17 cellular contexts compared by ENCODE assay signal in genomic region chr7:122161628-122162027, GRCh38. TPM values are rescaled to one million over a fixed set of nuclear protein-coding genes. Genes with fewer than 3 reads are reported as not detected.
DNase-seq lines count a peak whose midpoint lies in the region; ATAC-seq and TF ChIP-seq lines count a peak whose summit lies in the region.
"Had no signal": no experiment of that assay in that cellular context is flagged by ENCODE, and none has a peak within 500 bp of the region (broad histone marks: within the 10 kb centered on the region; RNA-seq: fewer than 3 reads in every experiment).

No MANE protein-coding gene starts in this region.

- intact Hi-C loops in left cardiac atrium (cut with DNase I), result no loop called here

- H3K4me2 ChIP-seq in osteoblast (ENCODE audit: insufficient read depth, low read length), result peak overlapping the region; percentile 14

- ATAC-seq in left cardiac atrium, result no peak
- ATAC-seq: HepG2 had no signal

- H3K9ac ChIP-seq in SK-N-MC (ENCODE audit: insufficient read length) (no peak overlapping the region), endodermal cell (ENCODE audit: extremely low read depth, low read length, poor library complexity, severe bottlenecking) (no peak overlapping the region)

- no peak overlapping the region for H3K27ac Mint-ChIP-seq in endodermal cell
- H3K27ac Mint-ChIP-seq: CD4-positive, CD25-positive, alpha-beta regulatory T cell had no signal

- no peaks in the 10 kb centered on the region for H3K27me3 ChIP-seq in osteoblast (ENCODE audit: insufficient read depth, low read length)
- H3K27me3 ChIP-seq in endodermal cell (ENCODE audit: control insufficient read depth, insufficient read depth, low read length, poor library complexity, severe bottlenecking), result no peaks in the 10 kb centered on the region

- H3K9me3 Mint-ChIP-seq in endodermal cell, result no peaks in the 10 kb centered on the region

- no peaks in the 10 kb centered on the region for H4K20me1 ChIP-seq in osteoblast (ENCODE audit: insufficient read depth, low read length)

- no peaks in the 10 kb centered on the region for H3K4me1 ChIP-seq in osteoblast (ENCODE audit: insufficient read depth, low read length)
- no peaks in the 10 kb centered on the region for H3K4me1 ChIP-seq in endodermal cell (ENCODE audit: control insufficient read depth, insufficient read depth, low read length)

- no peaks in the 10 kb centered on the region for H3K79me2 ChIP-seq in osteoblast (ENCODE audit: insufficient read depth, low read length)

- H3K9me3 ChIP-seq in SK-N-MC (ENCODE audit: low read depth, low read length) (no peaks in the 10 kb centered on the region), osteoblast (ENCODE audit: low read depth, low read length) (no peaks in the 10 kb centered on the region), endodermal cell (ENCODE audit: control insufficient read depth, low read length) (no peaks in the 10 kb centered on the region)

- no peak overlapping the region for H2AFZ ChIP-seq in osteoblast (ENCODE audit: low read length)

- H3K27me3 Mint-ChIP-seq in endodermal cell (ENCODE audit: insufficient read depth), result no peaks in the 10 kb centered on the region

- no peak for TF ChIP-seq CTCF in fibroblast of the aortic adventitia (IDR thresholded peaks at IDR 0.05; ENCODE audit: insufficient read depth, low read length)
- no peak for TF ChIP-seq CTCF in osteoblast (IDR thresholded peaks at IDR 0.05; ENCODE audit: extremely low read depth, low read depth, low read length)
- TF ChIP-seq CTCF in endodermal cell (conservative IDR thresholded peaks at IDR 0.05), result no peak

- H3K4me3 ChIP-seq in SK-N-MC (peak overlapping the region; percentile 9), fibroblast of the aortic adventitia (ENCODE audit: low read depth, low read length) (no peak overlapping the region), osteoblast (ENCODE audit: insufficient read depth, low read length) (no peak overlapping the region), endodermal cell (ENCODE audit: low read length) (no peak overlapping the region)

- DNase-seq in EL, result peak; percentile 58
- no peak for DNase-seq in SK-N-MC (ENCODE audit: low read depth, low spot score)
- DNase-seq in fibroblast of the aortic adventitia (ENCODE audit: low read depth), result peak; percentile 59
- no peak for DNase-seq in osteoblast (ENCODE audit: insufficient read length, low spot score, missing footprints)
- no peak for DNase-seq in activated T-cell treated with anti-CD3 and anti-CD28 coated beads, Interleukin-2, amount 50 U/mL, for 48 hours
- DNase-seq in endodermal cell, result no peak
- DNase-seq in left cardiac atrium, result no peak
- DNase-seq: ACHN; CD4-positive, CD25-positive, alpha-beta regulatory T cell; DMS79; GF-D8; Karpas-422; NCI-H187 treated with DMSO at 0.1 percent for 48 hours; NCI-H2171 treated with DMSO at 0.1 percent for 48 hours; NCI-H510A treated with DMSO at 0.1 percent for 48 hours; SHP77 treated with DMSO at 0.1 percent for 48 hours had no signal

- no peak overlapping the region for H3K4me3 Mint-ChIP-seq in endodermal cell
- H3K4me3 Mint-ChIP-seq: CD4-positive, CD25-positive, alpha-beta regulatory T cell had no signal

- 85% methylated on average over 2 to 3 of the region's 3 CpGs for WGBS in endodermal cell (ENCODE audit: insufficient coverage in 1 of 2, insufficient read length in 1 of 2), 2 experiments

- peaks cover 6% of the 10 kb centered on the region for H3K4me1 Mint-ChIP-seq in endodermal cell
- H3K4me1 Mint-ChIP-seq: CD4-positive, CD25-positive, alpha-beta regulatory T cell had no signal

- no peaks in the 10 kb centered on the region for H3K36me3 ChIP-seq in SK-N-MC (ENCODE audit: insufficient read depth, low read length)
- no peaks in the 10 kb centered on the region for H3K36me3 ChIP-seq in osteoblast (ENCODE audit: insufficient read depth, low read length)
- no peaks in the 10 kb centered on the region for H3K36me3 ChIP-seq in endodermal cell (ENCODE audit: control insufficient read depth, insufficient read depth, low read length)

- 0 out of 2 replicates have a peak overlapping the region, but pooled peaks have one; percentile 35 for H3K27ac ChIP-seq in SK-N-MC
- no peak overlapping the region for H3K27ac ChIP-seq in osteoblast (ENCODE audit: low read depth, low read length)
- no peak overlapping the region for H3K27ac ChIP-seq in endodermal cell (ENCODE audit: low read depth, low read length)

- H3K36me3 Mint-ChIP-seq in endodermal cell (ENCODE audit: low read depth), result no peaks in the 10 kb centered on the region
- H3K36me3 Mint-ChIP-seq: CD4-positive, CD25-positive, alpha-beta regulatory T cell had no signal

RNA-seq across cellular contexts. Expression of gene AASS, which starts 17.6 kb away (rescaled TPM):
- total RNA-seq in fibroblast of the aortic adventitia (ENCODE audit: low replicate concordance) (20.8 and 53.9 TPM in 2 replicates), osteoblast (24.8 and 26.4 TPM in 2 replicates), endodermal cell (10 to 100 TPM; 60.5 to 99.7 TPM), left cardiac atrium (10 to 100 TPM; 12.3 to 15.0 TPM)
- polyA plus RNA-seq in endodermal cell (2013, experiment 1 of 2), result 71.7 TPM
- 59.6 TPM for polyA plus RNA-seq in endodermal cell (2013, experiment 2 of 2)

Comparison
In these comparisons a context has a peak if more than half of its experiments do, and no peak if none do; other contexts are left out.
1. DNase-seq: peak in EL (single experiment) and fibroblast of the aortic adventitia (single experiment); none in SK-N-MC (single experiment), osteoblast (single experiment), activated T-cell treated with anti-CD3 and anti-CD28 coated beads, Interleukin-2, amount 50 U/mL, for 48 hours (0 of 2), endodermal cell (single experiment) and left cardiac atrium (single experiment).